1 cellular context compared by ENCODE assay signal in the genomic region with DNA sequence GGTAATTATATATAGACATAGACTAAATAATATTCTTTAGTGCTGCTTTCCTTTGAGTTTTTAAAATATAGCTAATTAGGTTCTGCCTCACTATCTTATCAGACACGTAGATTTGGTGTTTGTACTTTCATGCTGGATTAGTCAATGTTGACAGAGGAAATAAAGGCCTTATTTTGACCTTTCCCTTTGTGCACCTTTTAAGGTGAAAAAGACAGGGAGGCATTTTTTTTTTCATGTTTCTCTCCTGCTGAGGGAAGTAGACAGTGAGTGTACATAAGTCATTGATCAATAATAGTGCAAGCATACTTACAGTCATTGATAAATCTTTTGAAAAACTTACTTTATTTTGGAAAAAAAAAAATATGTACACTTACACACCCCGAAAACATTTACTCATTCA.
TF ChIP-seq lines count a peak whose summit lies in the region.

No MANE protein-coding gene starts in this region.

TF ChIP-seq in HepG2, 621 proteins besides CTCF, POLR2A, EP300 and RAD21 (continued from another document):
- TF ChIP-seq, protein P1, sequence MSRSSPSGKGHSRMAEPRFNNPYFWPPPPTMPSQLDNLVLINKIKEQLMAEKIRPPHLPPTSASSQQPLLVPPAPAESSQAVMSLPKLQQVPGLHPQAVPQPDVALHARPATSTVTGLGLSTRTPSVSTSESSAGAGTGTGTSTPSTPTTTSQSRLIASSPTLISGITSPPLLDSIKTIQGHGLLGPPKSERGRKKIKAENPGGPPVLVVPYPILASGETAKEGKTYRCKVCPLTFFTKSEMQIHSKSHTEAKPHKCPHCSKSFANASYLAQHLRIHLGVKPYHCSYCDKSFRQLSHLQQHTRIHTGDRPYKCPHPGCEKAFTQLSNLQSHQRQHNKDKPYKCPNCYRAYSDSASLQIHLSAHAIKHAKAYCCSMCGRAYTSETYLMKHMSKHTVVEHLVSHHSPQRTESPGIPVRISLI (CRISPR knock-in tag; IDR thresholded peaks at IDR 0.05; ENCODE audit: borderline replicate concordance), result peak; percentile 95
- TF ChIP-seq ETV5 (CRISPR knock-in tag; IDR thresholded peaks at IDR 0.05; ENCODE audit: borderline replicate concordance) (peak; percentile 41; the same call in 1 of the 2 replicates), SOX5 (CRISPR knock-in tag; IDR thresholded peaks at IDR 0.05; ENCODE audit: borderline replicate concordance) (peak; percentile 84; the same call in 1 of the 2 replicates), FOXA1 (IDR thresholded peaks at IDR 0.05) (peak; percentile 51), FOXA1 (CRISPR knock-in tag; IDR thresholded peaks at IDR 0.05) (peak; percentile 88), TCF7L2 (IDR thresholded peaks at IDR 0.05; ENCODE audit: low read depth, low read length) (peak; percentile 85), ZNF235 (CRISPR knock-in tag; IDR thresholded peaks at IDR 0.05; ENCODE audit: borderline replicate concordance) (no peak), CC2D1A (CRISPR knock-in tag; IDR thresholded peaks at IDR 0.05) (no peak), TBX2 (CRISPR knock-in tag; IDR thresholded peaks at IDR 0.05; ENCODE audit: borderline replicate concordance) (peak; percentile 39; the same call in 1 of the 2 replicates), ONECUT2 (CRISPR knock-in tag; IDR thresholded peaks at IDR 0.05) (peak; percentile 85), FOSL1 (CRISPR knock-in tag; IDR thresholded peaks at IDR 0.05; ENCODE audit: borderline replicate concordance) (peak; percentile 66; the same call in 1 of the 2 replicates)
- TF ChIP-seq, protein P2, sequence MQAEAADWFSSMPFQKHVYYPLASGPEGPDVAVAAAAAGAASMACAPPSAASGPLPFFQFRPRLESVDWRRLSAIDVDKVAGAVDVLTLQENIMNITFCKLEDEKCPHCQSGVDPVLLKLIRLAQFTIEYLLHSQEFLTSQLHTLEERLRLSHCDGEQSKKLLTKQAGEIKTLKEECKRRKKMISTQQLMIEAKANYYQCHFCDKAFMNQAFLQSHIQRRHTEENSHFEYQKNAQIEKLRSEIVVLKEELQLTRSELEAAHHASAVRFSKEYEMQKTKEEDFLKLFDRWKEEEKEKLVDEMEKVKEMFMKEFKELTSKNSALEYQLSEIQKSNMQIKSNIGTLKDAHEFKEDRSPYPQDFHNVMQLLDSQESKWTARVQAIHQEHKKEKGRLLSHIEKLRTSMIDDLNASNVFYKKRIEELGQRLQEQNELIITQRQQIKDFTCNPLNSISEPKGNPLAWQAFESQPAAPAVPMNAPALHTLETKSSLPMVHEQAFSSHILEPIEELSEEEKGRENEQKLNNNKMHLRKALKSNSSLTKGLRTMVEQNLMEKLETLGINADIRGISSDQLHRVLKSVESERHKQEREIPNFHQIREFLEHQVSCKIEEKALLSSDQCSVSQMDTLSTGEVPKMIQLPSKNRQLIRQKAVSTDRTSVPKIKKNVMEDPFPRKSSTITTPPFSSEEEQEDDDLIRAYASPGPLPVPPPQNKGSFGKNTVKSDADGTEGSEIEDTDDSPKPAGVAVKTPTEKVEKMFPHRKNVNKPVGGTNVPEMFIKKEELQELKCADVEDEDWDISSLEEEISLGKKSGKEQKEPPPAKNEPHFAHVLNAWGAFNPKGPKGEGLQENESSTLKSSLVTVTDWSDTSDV (CRISPR knock-in tag; IDR thresholded peaks at IDR 0.05), result no peak
- TF ChIP-seq, protein P3, sequence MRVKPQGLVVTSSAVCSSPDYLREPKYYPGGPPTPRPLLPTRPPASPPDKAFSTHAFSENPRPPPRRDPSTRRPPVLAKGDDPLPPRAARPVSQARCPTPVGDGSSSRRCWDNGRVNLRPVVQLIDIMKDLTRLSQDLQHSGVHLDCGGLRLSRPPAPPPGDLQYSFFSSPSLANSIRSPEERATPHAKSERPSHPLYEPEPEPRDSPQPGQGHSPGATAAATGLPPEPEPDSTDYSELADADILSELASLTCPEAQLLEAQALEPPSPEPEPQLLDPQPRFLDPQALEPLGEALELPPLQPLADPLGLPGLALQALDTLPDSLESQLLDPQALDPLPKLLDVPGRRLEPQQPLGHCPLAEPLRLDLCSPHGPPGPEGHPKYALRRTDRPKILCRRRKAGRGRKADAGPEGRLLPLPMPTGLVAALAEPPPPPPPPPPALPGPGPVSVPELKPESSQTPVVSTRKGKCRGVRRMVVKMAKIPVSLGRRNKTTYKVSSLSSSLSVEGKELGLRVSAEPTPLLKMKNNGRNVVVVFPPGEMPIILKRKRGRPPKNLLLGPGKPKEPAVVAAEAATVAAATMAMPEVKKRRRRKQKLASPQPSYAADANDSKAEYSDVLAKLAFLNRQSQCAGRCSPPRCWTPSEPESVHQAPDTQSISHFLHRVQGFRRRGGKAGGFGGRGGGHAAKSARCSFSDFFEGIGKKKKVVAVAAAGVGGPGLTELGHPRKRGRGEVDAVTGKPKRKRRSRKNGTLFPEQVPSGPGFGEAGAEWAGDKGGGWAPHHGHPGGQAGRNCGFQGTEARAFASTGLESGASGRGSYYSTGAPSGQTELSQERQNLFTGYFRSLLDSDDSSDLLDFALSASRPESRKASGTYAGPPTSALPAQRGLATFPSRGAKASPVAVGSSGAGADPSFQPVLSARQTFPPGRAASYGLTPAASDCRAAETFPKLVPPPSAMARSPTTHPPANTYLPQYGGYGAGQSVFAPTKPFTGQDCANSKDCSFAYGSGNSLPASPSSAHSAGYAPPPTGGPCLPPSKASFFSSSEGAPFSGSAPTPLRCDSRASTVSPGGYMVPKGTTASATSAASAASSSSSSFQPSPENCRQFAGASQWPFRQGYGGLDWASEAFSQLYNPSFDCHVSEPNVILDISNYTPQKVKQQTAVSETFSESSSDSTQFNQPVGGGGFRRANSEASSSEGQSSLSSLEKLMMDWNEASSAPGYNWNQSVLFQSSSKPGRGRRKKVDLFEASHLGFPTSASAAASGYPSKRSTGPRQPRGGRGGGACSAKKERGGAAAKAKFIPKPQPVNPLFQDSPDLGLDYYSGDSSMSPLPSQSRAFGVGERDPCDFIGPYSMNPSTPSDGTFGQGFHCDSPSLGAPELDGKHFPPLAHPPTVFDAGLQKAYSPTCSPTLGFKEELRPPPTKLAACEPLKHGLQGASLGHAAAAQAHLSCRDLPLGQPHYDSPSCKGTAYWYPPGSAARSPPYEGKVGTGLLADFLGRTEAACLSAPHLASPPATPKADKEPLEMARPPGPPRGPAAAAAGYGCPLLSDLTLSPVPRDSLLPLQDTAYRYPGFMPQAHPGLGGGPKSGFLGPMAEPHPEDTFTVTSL (CRISPR knock-in tag; IDR thresholded peaks at IDR 0.05; ENCODE audit: borderline replicate concordance), result peak; percentile 94; the same call in 1 of the 2 replicates
- TF ChIP-seq, protein P4, sequence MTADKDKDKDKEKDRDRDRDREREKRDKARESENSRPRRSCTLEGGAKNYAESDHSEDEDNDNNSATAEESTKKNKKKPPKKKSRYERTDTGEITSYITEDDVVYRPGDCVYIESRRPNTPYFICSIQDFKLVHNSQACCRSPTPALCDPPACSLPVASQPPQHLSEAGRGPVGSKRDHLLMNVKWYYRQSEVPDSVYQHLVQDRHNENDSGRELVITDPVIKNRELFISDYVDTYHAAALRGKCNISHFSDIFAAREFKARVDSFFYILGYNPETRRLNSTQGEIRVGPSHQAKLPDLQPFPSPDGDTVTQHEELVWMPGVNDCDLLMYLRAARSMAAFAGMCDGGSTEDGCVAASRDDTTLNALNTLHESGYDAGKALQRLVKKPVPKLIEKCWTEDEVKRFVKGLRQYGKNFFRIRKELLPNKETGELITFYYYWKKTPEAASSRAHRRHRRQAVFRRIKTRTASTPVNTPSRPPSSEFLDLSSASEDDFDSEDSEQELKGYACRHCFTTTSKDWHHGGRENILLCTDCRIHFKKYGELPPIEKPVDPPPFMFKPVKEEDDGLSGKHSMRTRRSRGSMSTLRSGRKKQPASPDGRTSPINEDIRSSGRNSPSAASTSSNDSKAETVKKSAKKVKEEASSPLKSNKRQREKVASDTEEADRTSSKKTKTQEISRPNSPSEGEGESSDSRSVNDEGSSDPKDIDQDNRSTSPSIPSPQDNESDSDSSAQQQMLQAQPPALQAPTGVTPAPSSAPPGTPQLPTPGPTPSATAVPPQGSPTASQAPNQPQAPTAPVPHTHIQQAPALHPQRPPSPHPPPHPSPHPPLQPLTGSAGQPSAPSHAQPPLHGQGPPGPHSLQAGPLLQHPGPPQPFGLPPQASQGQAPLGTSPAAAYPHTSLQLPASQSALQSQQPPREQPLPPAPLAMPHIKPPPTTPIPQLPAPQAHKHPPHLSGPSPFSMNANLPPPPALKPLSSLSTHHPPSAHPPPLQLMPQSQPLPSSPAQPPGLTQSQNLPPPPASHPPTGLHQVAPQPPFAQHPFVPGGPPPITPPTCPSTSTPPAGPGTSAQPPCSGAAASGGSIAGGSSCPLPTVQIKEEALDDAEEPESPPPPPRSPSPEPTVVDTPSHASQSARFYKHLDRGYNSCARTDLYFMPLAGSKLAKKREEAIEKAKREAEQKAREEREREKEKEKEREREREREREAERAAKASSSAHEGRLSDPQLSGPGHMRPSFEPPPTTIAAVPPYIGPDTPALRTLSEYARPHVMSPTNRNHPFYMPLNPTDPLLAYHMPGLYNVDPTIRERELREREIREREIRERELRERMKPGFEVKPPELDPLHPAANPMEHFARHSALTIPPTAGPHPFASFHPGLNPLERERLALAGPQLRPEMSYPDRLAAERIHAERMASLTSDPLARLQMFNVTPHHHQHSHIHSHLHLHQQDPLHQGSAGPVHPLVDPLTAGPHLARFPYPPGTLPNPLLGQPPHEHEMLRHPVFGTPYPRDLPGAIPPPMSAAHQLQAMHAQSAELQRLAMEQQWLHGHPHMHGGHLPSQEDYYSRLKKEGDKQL (CRISPR knock-in tag; IDR thresholded peaks at IDR 0.05; ENCODE audit: low read depth), result peak; percentile 36; the same call in 1 of the 2 replicates
